In the genomic region with DNA sequence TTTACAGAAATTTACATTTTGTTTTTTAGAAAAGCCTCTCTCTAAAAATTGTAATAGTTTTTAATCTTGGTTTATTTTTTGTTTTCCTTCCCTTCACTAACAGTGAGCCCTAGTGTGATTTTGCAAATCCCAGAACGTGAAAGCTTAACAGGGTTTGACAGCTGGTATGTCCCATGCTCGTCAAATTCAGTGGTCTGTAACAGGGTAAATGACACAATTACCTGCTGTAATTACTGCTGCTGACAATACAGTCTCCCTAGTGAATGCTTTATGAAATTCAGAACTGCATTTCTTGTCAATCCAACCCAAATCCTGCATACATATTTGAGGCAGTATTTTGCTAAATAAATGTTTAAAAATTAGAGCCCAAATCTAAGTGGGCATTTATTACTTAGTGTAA, we compare ENCODE assay signal across 16 cellular contexts.
"Had no signal": no experiment of that assay in that cellular context is flagged by ENCODE, and none has a peak within 500 bp of the region (broad histone marks: within the 10 kb centered on the region; RNA-seq: fewer than 3 reads in every experiment).

No MANE protein-coding gene starts in this region.

- H3K4me1 Mint-ChIP-seq: activated naive CD4-positive, alpha-beta T cell treated with anti-CD3 and anti-CD28 coated beads, Interleukin-2, amount 10 ng/mL, durations not matched to agents 7 days and 5 days; memory B cell; natural killer cell had no signal

- H3K9me3 ChIP-seq: heart right ventricle, right lobe of liver, spleen had no signal

- H3K27me3 ChIP-seq: foreskin keratinocyte, heart right ventricle, right lobe of liver, spleen had no signal

- H3K4me1 ChIP-seq: heart right ventricle, right lobe of liver, spleen had no signal

- ATAC-seq: foreskin keratinocyte, heart right ventricle, left lobe of liver, natural killer cell, right lobe of liver had no signal

- DNase-seq: activated CD4-positive, alpha-beta T cell treated with anti-CD3 and anti-CD28 coated beads, Interleukin-2, amount 50 U/mL, for 1 hour; activated CD4-positive, CD25-positive, alpha-beta regulatory T cell; activated naive CD4-positive, alpha-beta T cell treated with anti-CD3 and anti-CD28 coated beads, Interleukin-2, amount 10 ng/mL, durations not matched to agents 7 days and 5 days; activated T-cell treated with anti-CD3 and anti-CD28 coated beads for 4 hours; foreskin keratinocyte; heart right ventricle; natural killer cell; occipital lobe; right lobe of liver; spleen; stimulated activated naive CD4-positive, alpha-beta T cell had no signal

- H3K27ac Mint-ChIP-seq: activated naive CD4-positive, alpha-beta T cell treated with anti-CD3 and anti-CD28 coated beads, Interleukin-2, amount 10 ng/mL, durations not matched to agents 7 days and 5 days; activated T-helper 2 cell treated with anti-CD3 and anti-CD28 coated beads, Interferon-gamma antibody, Interleukin-2, Interleukin-4, amounts not matched to agents 10 μg/mL and 5 μg/mL and 100 μg/mL, durations not matched to agents 14 hours and 24 hours and 36 hours; memory B cell; natural killer cell; progenitor cell of endocrine pancreas; type B pancreatic cell had no signal

- H3K27ac ChIP-seq: foreskin keratinocyte, heart right ventricle, right lobe of liver, spleen had no signal

- H3K36me3 Mint-ChIP-seq: activated naive CD4-positive, alpha-beta T cell treated with anti-CD3 and anti-CD28 coated beads, Interleukin-2, amount 10 ng/mL, durations not matched to agents 7 days and 5 days; memory B cell; natural killer cell; type B pancreatic cell had no signal

- H3K4me3 ChIP-seq: heart right ventricle, right lobe of liver, spleen had no signal

- H3K36me3 ChIP-seq: heart right ventricle, right lobe of liver, spleen had no signal

- H3K27me3 Mint-ChIP-seq: activated naive CD4-positive, alpha-beta T cell treated with anti-CD3 and anti-CD28 coated beads, Interleukin-2, amount 10 ng/mL, durations not matched to agents 7 days and 5 days; progenitor cell of endocrine pancreas; type B pancreatic cell had no signal

- H3K4me3 Mint-ChIP-seq: activated naive CD4-positive, alpha-beta T cell treated with anti-CD3 and anti-CD28 coated beads, Interleukin-2, amount 10 ng/mL, durations not matched to agents 7 days and 5 days; memory B cell; natural killer cell; type B pancreatic cell had no signal

- H3K9me3 Mint-ChIP-seq: activated naive CD4-positive, alpha-beta T cell treated with anti-CD3 and anti-CD28 coated beads, Interleukin-2, amount 10 ng/mL, durations not matched to agents 7 days and 5 days; activated T-helper 2 cell treated with anti-CD3 and anti-CD28 coated beads, Interferon-gamma antibody, Interleukin-2, Interleukin-4, amounts not matched to agents 10 μg/mL and 5 μg/mL and 100 μg/mL, durations not matched to agents 14 hours and 24 hours and 36 hours; memory B cell; type B pancreatic cell had no signal
